ENCODE assay signal across 1 cellular context in the genomic region with DNA sequence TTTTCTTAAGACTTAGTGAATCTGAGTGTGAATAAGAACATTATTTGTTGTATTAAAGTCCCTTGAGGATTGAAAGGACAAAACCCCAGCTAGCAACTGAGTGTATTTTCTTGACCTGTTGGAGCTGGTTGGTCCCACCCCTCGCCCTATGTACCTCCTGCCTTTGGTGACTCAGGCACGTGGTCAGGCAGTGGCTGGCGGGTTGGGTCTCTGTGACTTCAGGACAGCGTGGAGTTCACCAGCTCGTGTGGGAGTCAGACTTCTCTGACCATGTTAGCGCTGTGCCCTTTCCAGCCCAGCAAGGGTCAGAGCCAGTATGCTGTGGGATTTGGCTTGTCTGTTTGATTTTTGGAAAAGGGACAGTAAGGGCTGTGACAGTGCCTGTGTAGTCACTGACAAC.
TF ChIP-seq lines count a peak whose summit lies in the region.

No MANE protein-coding gene starts in this region.

TF ChIP-seq in IMR-90, 13 proteins besides CTCF, POLR2A, EP300 and RAD21 (continued from another document):
- no peak for TF ChIP-seq MAFK (IDR thresholded peaks at IDR 0.05; ENCODE audit: low read depth, low read length)
- TF ChIP-seq MAZ (IDR thresholded peaks at IDR 0.05; ENCODE audit: borderline replicate concordance, low read depth, low read length), result no peak
- no peak for TF ChIP-seq SMC3 (IDR thresholded peaks at IDR 0.05; ENCODE audit: low read depth, low read length)
- TF ChIP-seq CHD1 (IDR thresholded peaks at IDR 0.05; ENCODE audit: low read depth, low read length), result no peak
